ENCODE assay signal across 8 cellular contexts in genomic region chr3:17742837-17743659, GRCh38. TPM values are rescaled to one million over a fixed set of nuclear protein-coding genes. Genes with fewer than 3 reads are reported as not detected.
DNase-seq lines count a peak whose midpoint lies in the region; ATAC-seq and TF ChIP-seq lines count a peak whose summit lies in the region.

No MANE protein-coding gene starts in this region.

- peak overlapping the region; percentile 82 for H3K27ac Mint-ChIP-seq in Calu3 (ENCODE audit: unreplicated experiment)
- peak overlapping the region; percentile 83 for H3K27ac Mint-ChIP-seq in central memory CD8-positive, alpha-beta T cell (ENCODE audit: low read depth)

- DNase-seq in Calu3 = no peak
- no peak for DNase-seq in central memory CD8-positive, alpha-beta T cell (ENCODE audit: low spot score in 2 of 2)
- no peak for DNase-seq in mesendoderm
- peak in 1 of 2 donors; percentile 95 for DNase-seq in uterus
- DNase-seq in AML-193 (lab: John Stamatoyannopoulos, UW) = no peak

- H3K79me1 ChIP-seq in mesendoderm (ENCODE audit: low read length) = no peaks in the 10 kb centered on the region

- peak overlapping the region; percentile 95 for H2AFZ ChIP-seq in Loucy (ENCODE audit: low read length)

- intact Hi-C loops in Calu3 (cut with micrococcal nuclease; ENCODE audit: unreplicated experiment) (loop anchor here (5.0 kb wide), 1 partner anchor 96 kb away; no protein-coding TSS in a partner anchor), uterus (cut with DNase I; ENCODE audit: low total_unique reads) (no loop called here)

- BruUV-seq in Calu3 (replicated peaks; lab: Mats Ljungman, UMichigan) = TSS peak; percentile 83

- TF ChIP-seq CTCF in Calu3 (IDR thresholded peaks at IDR 0.05; ENCODE audit: unreplicated experiment) (no peak), Loucy (conservative IDR thresholded peaks at IDR 0.05; ENCODE audit: low read length) (no peak), uterus (IDR thresholded peaks at IDR 0.05) (no peak)

- no peak overlapping the region for H4K8ac ChIP-seq in mesendoderm (ENCODE audit: low read depth, low read length)

- H3K4me1 Mint-ChIP-seq in Calu3 (ENCODE audit: low read depth, unreplicated experiment) = peaks cover 9% of the 10 kb centered on the region
- H3K4me1 Mint-ChIP-seq in central memory CD8-positive, alpha-beta T cell = peaks cover 27% of the 10 kb centered on the region

- H3F3A ChIP-seq in Loucy (ENCODE audit: low read depth) = no peaks in the 10 kb centered on the region; the same call in 1 of the 2 replicates

- no peaks in the 10 kb centered on the region for H3K27me3 Mint-ChIP-seq in Calu3 (ENCODE audit: unreplicated experiment)
- H3K27me3 Mint-ChIP-seq in central memory CD8-positive, alpha-beta T cell = no peaks in the 10 kb centered on the region

- peak overlapping the region; percentile 88 for H3K4me3 Mint-ChIP-seq in Calu3 (ENCODE audit: low read depth, unreplicated experiment)
- H3K4me3 Mint-ChIP-seq in central memory CD8-positive, alpha-beta T cell = peak overlapping the region; percentile 86

- H3K27me3 ChIP-seq in Loucy (ENCODE audit: insufficient read depth, low read length, poor library complexity, severe bottlenecking) (no peaks in the 10 kb centered on the region), mesendoderm (ENCODE audit: insufficient read depth, low read length, poor library complexity) (no peaks in the 10 kb centered on the region), uterus (no peaks in the 10 kb centered on the region)

- no peaks in the 10 kb centered on the region for H3K9me2 ChIP-seq in Loucy (replicated peaks; ENCODE audit: low read depth, low read length)

- peaks cover 23% of the 10 kb centered on the region for H4K20me1 ChIP-seq in Loucy (ENCODE audit: insufficient read depth, low read length, poor library complexity, severe bottlenecking)

- H2BK120ac ChIP-seq in mesendoderm (ENCODE audit: low read depth, low read length) = no peak overlapping the region

- H3K27ac ChIP-seq in mesendoderm (ENCODE audit: low read depth, low read length) (peak overlapping the region; percentile 100), uterus (peak overlapping the region; percentile 95 to 99)

- no peaks in the 10 kb centered on the region for H3K36me3 ChIP-seq in Loucy (ENCODE audit: insufficient read depth, low read length)
- H3K36me3 ChIP-seq in mesendoderm (ENCODE audit: control insufficient read depth, insufficient read depth, low read length) = no peaks in the 10 kb centered on the region
- H3K36me3 ChIP-seq in uterus = no peaks in the 10 kb centered on the region

- ATAC-seq in GM19438 (IDR thresholded peaks at IDR 0.05; ENCODE audit: low read depth, unreplicated experiment) = peak; percentile 1
- ATAC-seq in central memory CD8-positive, alpha-beta T cell (replicated peaks; ENCODE audit: extremely low read depth, poor library complexity, severe bottlenecking) = no peak
- no peak for ATAC-seq in HG02885 (IDR thresholded peaks at IDR 0.05; ENCODE audit: poor library complexity, unreplicated experiment)

- peaks cover 28% of the 10 kb centered on the region for H3K36me3 Mint-ChIP-seq in Calu3 (ENCODE audit: insufficient read depth, unreplicated experiment)
- peaks cover 6% of the 10 kb centered on the region for H3K36me3 Mint-ChIP-seq in central memory CD8-positive, alpha-beta T cell (ENCODE audit: insufficient read depth)

- H3K9me3 ChIP-seq in Loucy (ENCODE audit: insufficient read depth, low read depth, low read length) = no peaks in the 10 kb centered on the region
- H3K9me3 ChIP-seq in uterus = no peaks in the 10 kb centered on the region

- H3K4me3 ChIP-seq in Loucy (ENCODE audit: low read length, poor library complexity, severe bottlenecking) = peak overlapping the region; percentile 84
- H3K4me3 ChIP-seq in mesendoderm (ENCODE audit: low read length) = peak overlapping the region; percentile 57
- H3K4me3 ChIP-seq in uterus = peak overlapping the region; percentile 64 to 69

- peak overlapping the region; percentile 98 for H3K56ac ChIP-seq in mesendoderm (ENCODE audit: low read length)

- H3K9me3 Mint-ChIP-seq in Calu3 (ENCODE audit: low read depth, unreplicated experiment) = no peaks in the 10 kb centered on the region
- no peaks in the 10 kb centered on the region for H3K9me3 Mint-ChIP-seq in central memory CD8-positive, alpha-beta T cell

- H3K9ac ChIP-seq in Loucy (ENCODE audit: low read depth, low read length, poor library complexity, severe bottlenecking) = peak overlapping the region; percentile 97
- peak overlapping the region; percentile 91 for H3K9ac ChIP-seq in mesendoderm (ENCODE audit: low read length)

- H3K79me2 ChIP-seq in Loucy (ENCODE audit: insufficient read depth, low read length) = peaks cover 41% of the 10 kb centered on the region
- H3K79me2 ChIP-seq in mesendoderm (ENCODE audit: control insufficient read depth, insufficient read depth, low read length) = peaks cover 1% of the 10 kb centered on the region

- no peak overlapping the region for H4K5ac ChIP-seq in mesendoderm (ENCODE audit: low read length)

- no peak for TF ChIP-seq POLR2A in uterus (IDR thresholded peaks at IDR 0.05)

- no CpG with 5 or more reads among the region's 16 CpGs for WGBS in mesendoderm (ENCODE audit: extremely low coverage, insufficient coverage, low lambda C conversion rate)

- H3K4me2 ChIP-seq in Loucy (ENCODE audit: low read depth, low read length, poor library complexity, severe bottlenecking) = peak overlapping the region; percentile 99
- H3K4me2 ChIP-seq in mesendoderm (ENCODE audit: low read length) = peak overlapping the region; percentile 82

- H2BK15ac ChIP-seq in mesendoderm (replicated peaks; ENCODE audit: low read depth) = no peak overlapping the region

- no peak overlapping the region for H3K4ac ChIP-seq in mesendoderm (ENCODE audit: low read depth, low read length)

- CTCF ChIA-PET in Calu3 (lab: Charles Lee) = interaction anchor here (0.5 to 2.0 kb wide), 6 partner anchors 13 to 321 kb away, joined by 3 to 10 read pairs (median 4); no protein-coding TSS in a partner anchor

- H3K4me1 ChIP-seq in Loucy (ENCODE audit: insufficient read depth, low read length, poor library complexity, severe bottlenecking) = peaks cover 56% of the 10 kb centered on the region
- peaks cover 5% of the 10 kb centered on the region for H3K4me1 ChIP-seq in mesendoderm (ENCODE audit: control insufficient read depth, low read depth, low read length)
- H3K4me1 ChIP-seq in uterus = peaks cover 0 to 5% of the 10 kb centered on the region in 2 donors

- no peak overlapping the region for H2AK5ac ChIP-seq in mesendoderm (ENCODE audit: low read length)

- peak overlapping the region; percentile 3 for H3K18ac ChIP-seq in mesendoderm (ENCODE audit: low read length)

- H3K23ac ChIP-seq in mesendoderm (ENCODE audit: low read length) = no peak overlapping the region

- no peak overlapping the region for H2BK5ac ChIP-seq in mesendoderm (ENCODE audit: low read length)

RNA-seq across cellular contexts. Expression of gene TBC1D5, which starts 0.6 kb away (rescaled TPM):
- total RNA-seq in Calu3 (2022) (34.5 and 38.3 TPM in 2 replicates), uterus (100 to 1,000 TPM in 1 of 4 donors, 10 to 100 TPM in 3; 34.6 to 189 (median 75.6) TPM)
- polyA plus RNA-seq in mesendoderm (2013, experiment 1 of 2) = 13.6 TPM
- polyA plus RNA-seq in mesendoderm (2013, experiment 2 of 2) = 14.7 TPM
